17 cellular contexts compared by ENCODE assay signal in the genomic region with DNA sequence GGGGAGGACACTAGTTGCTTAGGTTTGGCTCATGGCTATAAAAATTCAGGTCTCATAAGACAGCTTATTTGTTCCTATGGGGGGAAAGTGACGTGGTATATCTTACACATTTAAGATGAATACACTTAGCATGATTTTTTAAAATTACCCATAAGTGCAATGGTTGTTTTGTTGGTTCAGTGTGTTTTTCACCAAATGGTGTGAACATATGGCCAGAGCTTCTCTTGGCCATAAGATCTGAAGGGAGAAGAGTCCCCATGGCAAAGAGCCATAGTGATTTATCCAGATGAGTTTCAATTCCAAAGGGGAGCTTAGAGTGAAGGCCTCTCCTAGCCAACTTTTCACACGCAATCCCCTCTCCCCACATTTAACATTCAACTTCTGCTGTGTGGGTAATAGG.
DNase-seq lines count a peak whose midpoint lies in the region; ATAC-seq, FAIRE-seq and TF ChIP-seq lines count a peak whose summit lies in the region.
"Had no signal": no experiment of that assay in that cellular context is flagged by ENCODE, and none has a peak within 500 bp of the region (broad histone marks: within the 10 kb centered on the region; RNA-seq: fewer than 3 reads in every experiment).

No MANE protein-coding gene starts in this region.

- intact Hi-C loops in K562 (cut with micrococcal nuclease) = no loop called here

- H3K4me1 ChIP-seq in K562 (replicated peaks in 1 of 2; ENCODE audit: control insufficient read depth in 2 of 2, insufficient read depth in 2 of 2, low read length in 2 of 2) (peaks cover 3 to 20% of the 10 kb centered on the region in 2 experiments; a peak in 4 of 5 replicates), HAP-1 (peaks cover 8% of the 10 kb centered on the region)

- no peaks in the 10 kb centered on the region for H3K36me3 ChIP-seq in K562 (ENCODE audit: control insufficient read depth, insufficient read depth, low read length)
- H3K36me3 ChIP-seq in HAP-1 (replicated peaks) = no peaks in the 10 kb centered on the region

- H3K9me3 ChIP-seq in K562 (replicated peaks; ENCODE audit: control insufficient read depth, insufficient read depth, low read depth, low read length) (no peaks in the 10 kb centered on the region), HAP-1 (no peaks in the 10 kb centered on the region)
- H3K9me3 ChIP-seq: Caco-2 had no signal

- DNase-seq in G401 (ENCODE audit: low spot score) (peak; percentile 56), NCI-H2171 treated with DMSO at 0.1 percent for 48 hours (lab: John Stamatoyannopoulos, UW) (peak; percentile 64), K562 (ENCODE audit: extremely low read depth in 1 of 4, low spot score in 3 of 4) (no peak), inferior parietal cortex (ENCODE audit: extremely low spot score) (peak; percentile 65), RPMI8226 (no peak), HAP-1 (ENCODE audit: low spot score in 2 of 2) (no peak), LoVo (ENCODE audit: low spot score) (no peak)
- DNase-seq: Caco-2; CD8-positive, alpha-beta T cell; HCEC 1CT; HFFc6 had no signal

- no peak overlapping the region for H2AFZ ChIP-seq in K562 (ENCODE audit: low read depth, low read length)

- H4K20me1 ChIP-seq in K562 (replicated peaks; ENCODE audit: control insufficient read depth, insufficient read depth, low read length) = no peaks in the 10 kb centered on the region

- H3K79me2 ChIP-seq in K562 (ENCODE audit: control insufficient read depth, insufficient read depth, low read length) = no peaks in the 10 kb centered on the region

- no peak for TF ChIP-seq POLR2A in K562 (conservative IDR thresholded peaks at IDR 0.05)

- FAIRE-seq in K562 (lab: Jason Lieb, UNC) = peak; percentile 29
- FAIRE-seq: GM12878, GM18507, H1, HepG2, HTR-8/SVneo had no signal

- H3K27ac ChIP-seq in K562 (ENCODE audit: extremely low read depth, low read depth, low read length) = no peak overlapping the region

- no peak overlapping the region for H3K9ac ChIP-seq in K562 (ENCODE audit: insufficient read depth in 1 of 2, low read depth in 2 of 2, low read length in 2 of 2)

- no TSS peak for BruUV-seq in K562 (replicated peaks; lab: Mats Ljungman, UMichigan)

- WGBS in K562 (ENCODE audit: insufficient coverage, low coverage, missing lambda C conversion rate) = 16% methylated on average over 2 of the region's 2 CpGs

- TF ChIP-seq RAD21 in K562 (CRISPR knock-in tag; conservative IDR thresholded peaks at IDR 0.05 in 1 of 2, IDR thresholded peaks at IDR 0.05 in 1 of 2) = no peak

- in situ Hi-C loops in G401 (cut with HindIII; ENCODE audit: low sequenced_read_pairs) = no loop called here
- in situ Hi-C loops in K562 (cut with MboI) = no loop called here
- in situ Hi-C loops in HAP-1 (cut with MboI; ENCODE audit: low sequenced_read_pairs) = no loop called here

- TF ChIP-seq EP300 in K562 (IDR thresholded peaks at IDR 0.05; ENCODE audit: low read length) = no peak

- no peaks in the 10 kb centered on the region for H3K9me1 ChIP-seq in K562 (ENCODE audit: control insufficient read depth, insufficient read depth, low read length)

- H3K27me3 ChIP-seq in K562 (ENCODE audit: control insufficient read depth in 2 of 2, insufficient read depth in 2 of 2, low read length in 2 of 2) = no peaks in the 10 kb centered on the region
- H3K27me3 ChIP-seq in HAP-1 (ENCODE audit: low read depth) = no peaks in the 10 kb centered on the region

- TF ChIP-seq CTCF in K562 (IDR thresholded peaks at IDR 0.05 in 2 of 3, conservative IDR thresholded peaks at IDR 0.05 in 1 of 3; ENCODE audit: insufficient read depth in 2 of 3, low read depth in 1 of 3, low read length in 3 of 3) = no peak

- H3K4me2 ChIP-seq in K562 (ENCODE audit: insufficient read depth, low read length) = no peak overlapping the region

- POLR2A ChIA-PET in K562 (lab: Yijun Ruan, JAX) = interaction anchor here (1.1 kb wide), 1 partner anchor 24 kb away, joined by 3 read pairs; no protein-coding TSS in a partner anchor

- H3K4me3 ChIP-seq in K562 (no peak overlapping the region), HAP-1 (no peak overlapping the region)
- H3K4me3 ChIP-seq: GM12878 had no signal

- ATAC-seq in K562 (no peak), GM18868 (IDR thresholded peaks at IDR 0.05; ENCODE audit: unreplicated experiment) (no peak)
- ATAC-seq: CD8-positive, alpha-beta T cell; GM12878; HepG2 had no signal

- CTCF ChIA-PET in K562 (lab: Yijun Ruan, JAX; ENCODE audit: low intra/inter-chr PET ratio) = no interaction called here

TF ChIP-seq in K562, 482 proteins besides CTCF, POLR2A, EP300 and RAD21:
- no peak for TF ChIP-seq MTA3 (IDR thresholded peaks at IDR 0.05; ENCODE audit: borderline replicate concordance)
- TF ChIP-seq CBX5 (IDR thresholded peaks at IDR 0.05; ENCODE audit: borderline replicate concordance, low read depth) = no peak
- no peak for TF ChIP-seq ZNF175 (CRISPR knock-in tag; IDR thresholded peaks at IDR 0.05; ENCODE audit: low read depth)
- TF ChIP-seq ZNF79 (CRISPR knock-in tag; IDR thresholded peaks at IDR 0.05; ENCODE audit: low read depth) = no peak
- TF ChIP-seq ZNF431 (CRISPR knock-in tag; IDR thresholded peaks at IDR 0.05) = no peak
- TF ChIP-seq, protein P1, sequence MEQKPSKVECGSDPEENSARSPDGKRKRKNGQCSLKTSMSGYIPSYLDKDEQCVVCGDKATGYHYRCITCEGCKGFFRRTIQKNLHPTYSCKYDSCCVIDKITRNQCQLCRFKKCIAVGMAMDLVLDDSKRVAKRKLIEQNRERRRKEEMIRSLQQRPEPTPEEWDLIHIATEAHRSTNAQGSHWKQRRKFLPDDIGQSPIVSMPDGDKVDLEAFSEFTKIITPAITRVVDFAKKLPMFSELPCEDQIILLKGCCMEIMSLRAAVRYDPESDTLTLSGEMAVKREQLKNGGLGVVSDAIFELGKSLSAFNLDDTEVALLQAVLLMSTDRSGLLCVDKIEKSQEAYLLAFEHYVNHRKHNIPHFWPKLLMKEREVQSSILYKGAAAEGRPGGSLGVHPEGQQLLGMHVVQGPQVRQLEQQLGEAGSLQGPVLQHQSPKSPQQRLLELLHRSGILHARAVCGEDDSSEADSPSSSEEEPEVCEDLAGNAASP (IDR thresholded peaks at IDR 0.05) = no peak
- TF ChIP-seq HNRNPH1 (optimal IDR thresholded peaks at IDR 0.05; ENCODE audit: low read depth, low read length) = no peak
- TF ChIP-seq BRCA1 (IDR thresholded peaks at IDR 0.05) = no peak
- TF ChIP-seq BRCA1 (CRISPR knock-in tag; IDR thresholded peaks at IDR 0.05) = no peak
- TF ChIP-seq KAT2B (IDR thresholded peaks at IDR 0.05; ENCODE audit: low read depth, low read length) = no peak

Comparison
In these comparisons a context has a peak if more than half of its experiments do, and no peak if none do; other contexts are left out.
1. DNase-seq: peak in G401 (single experiment), NCI-H2171 treated with DMSO at 0.1 percent for 48 hours (single experiment) and inferior parietal cortex (single experiment); none in K562 (0 of 4), RPMI8226 (single experiment), HAP-1 (0 of 2) and LoVo (single experiment).